10 cellular contexts compared by ENCODE assay signal in the genomic region with DNA sequence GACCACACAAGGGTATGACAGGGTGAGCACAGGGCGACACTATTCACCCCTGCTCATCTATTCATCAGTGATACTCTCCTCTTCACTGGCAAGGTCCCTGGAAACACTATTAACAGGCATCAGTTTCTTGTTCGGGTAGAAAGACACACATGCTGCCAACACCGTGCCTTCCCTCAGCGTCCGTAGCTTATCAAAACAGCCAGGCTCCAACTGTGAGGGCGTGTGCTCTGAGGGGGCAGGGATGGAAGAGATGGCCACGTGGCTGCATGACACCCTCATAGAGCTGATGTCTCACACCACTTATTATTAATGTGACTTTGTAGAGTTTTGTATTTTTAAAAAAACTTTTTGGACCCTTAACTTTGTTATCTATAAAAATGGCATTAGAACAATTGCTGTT.
"Had no signal": no experiment of that assay in that cellular context is flagged by ENCODE, and none has a peak within 500 bp of the region (broad histone marks: within the 10 kb centered on the region; RNA-seq: fewer than 3 reads in every experiment).

No MANE protein-coding gene starts in this region.

- H3K9me3 ChIP-seq: sigmoid colon, vagina had no signal

- ATAC-seq: activated CD4-positive, CD25-positive, alpha-beta regulatory T cell treated with anti-CD3 and anti-CD28 coated beads, Interleukin-2, amount 50 U/mL, for 24 hours had no signal

- H3K4me1 ChIP-seq: sigmoid colon, vagina had no signal

- H3K36me3 ChIP-seq: sigmoid colon, vagina had no signal

- H3K27ac ChIP-seq: sigmoid colon, vagina had no signal

- H3K9me3 Mint-ChIP-seq: activated T-helper 1 cell treated with anti-CD3 and anti-CD28 coated beads, Interleukin-12 subunit alpha, Interleukin-12 subunit beta, Interleukin-2, Interleukin-4 antibody, amounts not matched to agents 30 ng/mL and 10 ng/mL and 1 ng/mL, durations not matched to agents 14 hours and 24 hours and 36 hours had no signal

- DNase-seq: activated CD4-positive, alpha-beta T cell treated with anti-CD3 and anti-CD28 coated beads, Interleukin-2, amount 50 U/mL, for 1 hour; activated CD8-positive, alpha-beta memory T cell treated with anti-CD3 and anti-CD28 coated beads for 24 hours; anterior cingulate cortex; hypothalamus; kidney; sigmoid colon; stimulated activated CD4-positive, alpha-beta T cell treated with anti-CD3 and anti-CD28 coated beads, Interleukin-1b, Interleukin-23, amount 100 ng/mL, for 48 hours had no signal

- H3K4me3 ChIP-seq: sigmoid colon, vagina had no signal

- H3K27ac Mint-ChIP-seq: activated T-helper 1 cell treated with anti-CD3 and anti-CD28 coated beads, Interleukin-12 subunit alpha, Interleukin-12 subunit beta, Interleukin-2, Interleukin-4 antibody, amounts not matched to agents 30 ng/mL and 10 ng/mL and 1 ng/mL, durations not matched to agents 14 hours and 24 hours and 36 hours had no signal

- H3K27me3 ChIP-seq: sigmoid colon, vagina had no signal

- H3K4me3 Mint-ChIP-seq: activated T-helper 1 cell treated with anti-CD3 and anti-CD28 coated beads, Interleukin-12 subunit alpha, Interleukin-12 subunit beta, Interleukin-2, Interleukin-4 antibody, amounts not matched to agents 30 ng/mL and 10 ng/mL and 1 ng/mL, durations not matched to agents 14 hours and 24 hours and 36 hours had no signal
